29 cellular contexts compared by ENCODE assay signal in genomic region chr11:129213261-129213660, GRCh38. TPM values are rescaled to one million over a fixed set of nuclear protein-coding genes. Genes with fewer than 3 reads are reported as not detected.
DNase-seq lines count a peak whose midpoint lies in the region; TF ChIP-seq lines count a peak whose summit lies in the region.
"Had no signal": no experiment of that assay in that cellular context is flagged by ENCODE, and none has a peak within 500 bp of the region (broad histone marks: within the 10 kb centered on the region; RNA-seq: fewer than 3 reads in every experiment).

No MANE protein-coding gene starts in this region.

- H2AFZ ChIP-seq in neural cell (ENCODE audit: low read depth, low read length), result no peak overlapping the region

- no peak for TF ChIP-seq RAD21 in neural cell (conservative IDR thresholded peaks at IDR 0.05)

- H3F3A ChIP-seq in neural cell (ENCODE audit: insufficient read depth, low read length, poor library complexity, severe bottlenecking), result no peaks in the 10 kb centered on the region

- H3K79me2 ChIP-seq in neural cell (replicated peaks; ENCODE audit: insufficient read depth, low read length), result peaks cover 25% of the 10 kb centered on the region

- H3K4me2 ChIP-seq in neural cell (ENCODE audit: low read length), result peak overlapping the region; percentile 21
- H3K4me2 ChIP-seq: A549; BLaER1; BLaER1 treated with 17β-estradiol and CSF1 and Interleukin-3, amounts not matched to agents 10 nM and 100 nM had no signal

- TF ChIP-seq CTCF in neural cell (IDR thresholded peaks at IDR 0.05; ENCODE audit: poor library complexity, severe bottlenecking), result no peak

- peak overlapping the region; percentile 52 for H3K27ac ChIP-seq in neural cell (ENCODE audit: low read length)
- H3K27ac ChIP-seq: 22Rv1; A549; BLaER1; BLaER1 treated with 17β-estradiol and CSF1 and Interleukin-3, amounts not matched to agents 10 nM and 100 nM; C4-2B had no signal

- no peak overlapping the region for H3K4me3 ChIP-seq in neural cell (ENCODE audit: low read length)
- H3K4me3 ChIP-seq: A549; BLaER1; BLaER1 treated with 17β-estradiol and CSF1 and Interleukin-3, amounts not matched to agents 10 nM and 100 nM had no signal

- H3K9me2 ChIP-seq in neural cell (ENCODE audit: insufficient read depth, low read length), result no peaks in the 10 kb centered on the region

- no peaks in the 10 kb centered on the region for H3K36me3 ChIP-seq in neural cell (ENCODE audit: insufficient read depth, low read length)
- H3K36me3 ChIP-seq: BE2C; BLaER1; BLaER1 treated with 17β-estradiol and CSF1 and Interleukin-3, amounts not matched to agents 10 nM and 100 nM had no signal

- no peaks in the 10 kb centered on the region for H3K27me3 ChIP-seq in neural cell (ENCODE audit: insufficient read depth, low read depth, low read length)
- H3K27me3 ChIP-seq: BE2C; BLaER1; BLaER1 treated with 17β-estradiol and CSF1 and Interleukin-3, amounts not matched to agents 10 nM and 100 nM had no signal

- no peaks in the 10 kb centered on the region for H4K20me1 ChIP-seq in neural cell (ENCODE audit: insufficient read depth)

- H3K9me3 ChIP-seq in neural cell (ENCODE audit: low read length), result no peaks in the 10 kb centered on the region
- H3K9me3 ChIP-seq: A549; BE2C; BLaER1; BLaER1 treated with 17β-estradiol and CSF1 and Interleukin-3, amounts not matched to agents 10 nM and 100 nM; Caco-2 had no signal

- DNase-seq in myocyte (ENCODE audit: low read depth) (peak; percentile 27), DMS53 treated with DMSO at 0.1 percent for 48 hours (lab: John Stamatoyannopoulos, UW; ENCODE audit: unreplicated experiment) (no peak), medulla oblongata (ENCODE audit: extremely low spot score) (no peak)
- DNase-seq: 8988T; ACHN; AML-193; BE2C; C1 segment of cervical spinal cord; Caco-2; Calu3; CD4-positive, alpha-beta memory T cell; CD4-positive, alpha-beta T cell; CD4-positive, CD25-positive, alpha-beta regulatory T cell; CD8-positive, alpha-beta memory T cell; CD8-positive, alpha-beta T cell; COR-L47; DMS 273 treated with DMSO at 0.1 percent for 48 hours; DMS153; DMS53; DMS79; DMS79 treated with DMSO at 0.1 percent for 48 hours; DND-41; EL had no signal

- peak; percentile 78 for TF ChIP-seq EP300 in neural cell (conservative IDR thresholded peaks at IDR 0.05; ENCODE audit: poor library complexity, severe bottlenecking)

- H3K9ac ChIP-seq in neural cell (ENCODE audit: low read length), result no peak overlapping the region
- H3K9ac ChIP-seq: BLaER1; BLaER1 treated with 17β-estradiol and CSF1 and Interleukin-3, amounts not matched to agents 10 nM and 100 nM had no signal

TF ChIP-seq in neural cell, 6 proteins besides CTCF, POLR2A, EP300 and RAD21:
- no peak for TF ChIP-seq EZH2 (IDR thresholded peaks at IDR 0.05; ENCODE audit: borderline replicate concordance, insufficient read depth, low read length, poor library complexity, severe bottlenecking)
- TF ChIP-seq POLR2AphosphoS5 (IDR thresholded peaks at IDR 0.05), result peak; percentile 62

RNA-seq across cellular contexts. Expression of gene ARHGAP32, which starts 21.1 kb away (rescaled TPM):
- 10.2 and 10.4 TPM in 2 replicates for total RNA-seq in myocyte
- polyA plus RNA-seq in myocyte (2012), result 6.7 TPM
- polyA plus RNA-seq in neural cell, result 12.0 and 15.6 TPM in 2 replicates
- polyA minus RNA-seq in neural cell, result 81.3 and 83.2 TPM in 2 replicates
